Comparison of ENCODE assay signal across 32 cellular contexts in the genomic region with DNA sequence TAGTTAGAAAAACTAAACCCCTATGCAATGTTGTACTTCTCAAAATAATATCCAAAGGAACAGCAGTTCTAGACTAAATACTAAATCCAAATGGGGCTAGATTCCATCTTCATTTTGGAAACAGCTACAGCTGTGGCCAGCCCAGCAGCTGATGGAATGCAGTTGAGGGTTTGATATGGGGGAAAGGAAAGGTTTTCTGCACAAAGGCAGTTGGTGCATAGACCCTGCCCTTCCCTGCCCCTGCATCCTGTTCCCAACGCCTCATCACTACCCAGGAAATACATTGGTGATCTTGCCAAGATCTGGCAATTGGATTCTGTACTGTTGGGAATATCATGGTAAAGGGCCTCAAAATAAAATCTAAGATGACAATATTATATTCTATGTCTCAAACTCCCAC.
"Had no signal": no experiment of that assay in that cellular context is flagged by ENCODE, and none has a peak within 500 bp of the region (broad histone marks: within the 10 kb centered on the region; RNA-seq: fewer than 3 reads in every experiment).

No MANE protein-coding gene starts in this region.

- H3K36me3 ChIP-seq: adrenal gland, brain microvascular endothelial cell, breast epithelium had no signal

- H3K4me1 ChIP-seq: adrenal gland, body of pancreas, breast epithelium had no signal

- H3K27ac ChIP-seq: adrenal gland, body of pancreas, brain microvascular endothelial cell, breast epithelium, VCaP had no signal

- ATAC-seq: activated CD8-positive, alpha-beta T cell treated with anti-CD3 and anti-CD28 coated beads for 36 hours; activated naive CD4-positive, alpha-beta T cell treated with anti-CD3 and anti-CD28 coated beads, Interleukin-2, amount 50 U/mL, for 72 hours; activated T-cell treated with anti-CD3 and anti-CD28 coated beads, Interleukin-2, amount 50 U/mL, for 4 hours; activated T-cell treated with anti-CD3 and anti-CD28 coated beads, Interleukin-2, amount 50 U/mL, for 72 hours; activated T-helper 17 cell treated with anti-CD3 and anti-CD28 coated beads, Interleukin-2, amount 50 U/mL, for 72 hours; body of pancreas had no signal

- H3K9me3 ChIP-seq: adrenal gland, body of pancreas, breast epithelium had no signal

- DNase-seq: activated B cell treated with CpG ODN at 0.5 μM for 24 hours; activated CD4-positive, alpha-beta memory T cell treated with anti-CD3 and anti-CD28 coated beads for 36 hours; activated CD4-positive, alpha-beta T cell treated with anti-CD3 and anti-CD28 coated beads for 4 hours; activated CD4-positive, alpha-beta T cell treated with anti-CD3 and anti-CD28 coated beads, Interleukin-2, amount 10 ng/mL, durations not matched to agents 24 days and 14 days; activated CD4-positive, alpha-beta T cell treated with anti-CD3 and anti-CD28 coated beads, Interleukin-2, amount 50 U/mL, for 1 hour; activated CD4-positive, alpha-beta T cell treated with anti-CD3 and anti-CD28 coated beads, Interleukin-2, amount 50 U/mL, for 4 hours; activated CD4-positive, CD25-positive, alpha-beta regulatory T cell treated with anti-CD3 and anti-CD28 coated beads, Interleukin-2, amount 50 U/mL, for 72 hours; activated CD8-positive, alpha-beta memory T cell treated with anti-CD3 and anti-CD28 coated beads, Interleukin-2, amount 50 U/mL, for 4 hours; activated CD8-positive, alpha-beta T cell treated with anti-CD3 and anti-CD28 coated beads for 36 hours; activated effector memory CD4-positive, alpha-beta T cell treated with anti-CD3 and anti-CD28 coated beads, Interleukin-2, amount 50 U/mL, for 16 hours; activated gamma-delta T cell treated with Interleukin-2 at 50 U/mL for 16 hours; activated naive CD4-positive, alpha-beta T cell; activated naive CD4-positive, alpha-beta T cell treated with anti-CD3 and anti-CD28 coated beads for 36 hours; activated naive CD4-positive, alpha-beta T cell treated with anti-CD3 and anti-CD28 coated beads, Interleukin-2, amount 50 U/mL, for 16 hours; activated naive CD8-positive, alpha-beta T cell treated with anti-CD3 and anti-CD28 coated beads for 36 hours; activated T-cell treated with anti-CD3 and anti-CD28 coated beads for 4 hours; activated T-cell treated with anti-CD3 and anti-CD28 coated beads, Interleukin-2, amount 50 U/mL, for 1 hour; activated T-cell treated with anti-CD3 and anti-CD28 coated beads, Interleukin-2, amount 50 U/mL, for 4 hours; activated T-cell treated with anti-CD3 and anti-CD28 coated beads, Interleukin-2, amount 50 U/mL, for 72 hours; adrenal gland; amniotic stem cell; aorta; body of pancreas; brain microvascular endothelial cell; central memory CD4-positive, alpha-beta T cell; T-helper 1 cell; T-helper 2 cell; T-helper 9 cell had no signal

- H3K4me3 ChIP-seq: adrenal gland, body of pancreas, breast epithelium had no signal

- H3K27me3 ChIP-seq: adrenal gland, body of pancreas, brain microvascular endothelial cell, breast epithelium had no signal
